In genomic region chr16:78882150-78882549, GRCh38 we compare ENCODE assay signal across 24 cellular contexts.
DNase-seq lines count a peak whose midpoint lies in the region; ATAC-seq and TF ChIP-seq lines count a peak whose summit lies in the region.
"Had no signal": no experiment of that assay in that cellular context is flagged by ENCODE, and none has a peak within 500 bp of the region (broad histone marks: within the 10 kb centered on the region; RNA-seq: fewer than 3 reads in every experiment).

No MANE protein-coding gene starts in this region.

- no peak overlapping the region for H3K27ac Mint-ChIP-seq in T-helper 17 cell
- H3K27ac Mint-ChIP-seq in activated CD4-positive, alpha-beta memory T cell treated with anti-CD3 and anti-CD28 coated beads, Interleukin-2, amount 10 ng/mL, durations not matched to agents 7 days and 5 days: peak overlapping the region; percentile 76
- peak overlapping the region; percentile 74 for H3K27ac Mint-ChIP-seq in dendritic cell treated with granulocyte-macrophage colony-stimulating factor and Interleukin-4, amounts not matched to agents 40 ng/mL and 50 ng/mL, for 4 days
- H3K27ac Mint-ChIP-seq: CD14-positive monocyte; CD4-positive, alpha-beta T cell; CD8-positive, alpha-beta memory T cell had no signal

- no peaks in the 10 kb centered on the region for H3K9me3 Mint-ChIP-seq in activated CD4-positive, alpha-beta memory T cell treated with anti-CD3 and anti-CD28 coated beads, Interleukin-2, amount 10 ng/mL, durations not matched to agents 7 days and 5 days
- H3K9me3 Mint-ChIP-seq in dendritic cell treated with granulocyte-macrophage colony-stimulating factor and Interleukin-4, amounts not matched to agents 40 ng/mL and 50 ng/mL, for 4 days: no peaks in the 10 kb centered on the region
- H3K9me3 Mint-ChIP-seq: CD4-positive, alpha-beta T cell; CD8-positive, alpha-beta memory T cell had no signal

- ATAC-seq in T-helper 17 cell (no peak), left lung (no peak), GM18907 (IDR thresholded peaks at IDR 0.05; ENCODE audit: unreplicated experiment) (no peak)
- ATAC-seq: A549, GM12878 had no signal

- WGBS in smooth muscle cell (ENCODE audit: low lambda C conversion rate): 62% methylated on average over 3 of the region's 3 CpGs

- H3K4me3 ChIP-seq in smooth muscle cell (no peak overlapping the region), left lung (no peak overlapping the region)
- H3K4me3 ChIP-seq: A549; BLaER1 treated with 17β-estradiol and CSF1 and Interleukin-3, amounts not matched to agents 10 nM and 100 nM; GM12878 had no signal

- H3K36me3 Mint-ChIP-seq in T-helper 17 cell (ENCODE audit: low read depth): peaks cover 4% of the 10 kb centered on the region
- peaks cover 10% of the 10 kb centered on the region for H3K36me3 Mint-ChIP-seq in activated CD4-positive, alpha-beta memory T cell treated with anti-CD3 and anti-CD28 coated beads, Interleukin-2, amount 10 ng/mL, durations not matched to agents 7 days and 5 days (ENCODE audit: low read depth)
- H3K36me3 Mint-ChIP-seq in dendritic cell treated with granulocyte-macrophage colony-stimulating factor and Interleukin-4, amounts not matched to agents 40 ng/mL and 50 ng/mL, for 4 days (ENCODE audit: low read depth): no peaks in the 10 kb centered on the region
- H3K36me3 Mint-ChIP-seq: CD14-positive monocyte; CD8-positive, alpha-beta memory T cell had no signal

- peak overlapping the region; percentile 15 for H3K4me3 Mint-ChIP-seq in T-helper 17 cell
- no peak overlapping the region for H3K4me3 Mint-ChIP-seq in activated CD4-positive, alpha-beta memory T cell treated with anti-CD3 and anti-CD28 coated beads, Interleukin-2, amount 10 ng/mL, durations not matched to agents 7 days and 5 days
- H3K4me3 Mint-ChIP-seq in dendritic cell treated with granulocyte-macrophage colony-stimulating factor and Interleukin-4, amounts not matched to agents 40 ng/mL and 50 ng/mL, for 4 days: no peak overlapping the region
- H3K4me3 Mint-ChIP-seq: CD14-positive monocyte; CD4-positive, alpha-beta T cell; CD8-positive, alpha-beta memory T cell had no signal

- H3K4me1 Mint-ChIP-seq in T-helper 17 cell: peaks cover 7% of the 10 kb centered on the region
- H3K4me1 Mint-ChIP-seq in activated CD4-positive, alpha-beta memory T cell treated with anti-CD3 and anti-CD28 coated beads, Interleukin-2, amount 10 ng/mL, durations not matched to agents 7 days and 5 days: peaks cover 24% of the 10 kb centered on the region
- H3K4me1 Mint-ChIP-seq in dendritic cell treated with granulocyte-macrophage colony-stimulating factor and Interleukin-4, amounts not matched to agents 40 ng/mL and 50 ng/mL, for 4 days (ENCODE audit: low read depth): peaks cover 11% of the 10 kb centered on the region
- H3K4me1 Mint-ChIP-seq: CD8-positive, alpha-beta memory T cell had no signal

- no peaks in the 10 kb centered on the region for H3K27me3 Mint-ChIP-seq in T-helper 17 cell
- H3K27me3 Mint-ChIP-seq in activated CD4-positive, alpha-beta memory T cell treated with anti-CD3 and anti-CD28 coated beads, Interleukin-2, amount 10 ng/mL, durations not matched to agents 7 days and 5 days: no peaks in the 10 kb centered on the region
- H3K27me3 Mint-ChIP-seq in dendritic cell treated with granulocyte-macrophage colony-stimulating factor and Interleukin-4, amounts not matched to agents 40 ng/mL and 50 ng/mL, for 4 days: no peaks in the 10 kb centered on the region
- H3K27me3 Mint-ChIP-seq: CD4-positive, alpha-beta T cell; CD8-positive, alpha-beta memory T cell had no signal

- H3K4me1 ChIP-seq in smooth muscle cell (ENCODE audit: low read depth): peaks cover 2% of the 10 kb centered on the region
- H3K4me1 ChIP-seq in left lung: no peaks in the 10 kb centered on the region
- H3K4me1 ChIP-seq: A549, BE2C had no signal

- H3F3A ChIP-seq in smooth muscle cell (ENCODE audit: low read depth): no peaks in the 10 kb centered on the region

- TF ChIP-seq CTCF in smooth muscle cell (IDR thresholded peaks at IDR 0.05; ENCODE audit: borderline replicate concordance, insufficient read depth, poor library complexity, severe bottlenecking): no peak
- TF ChIP-seq CTCF in left lung (IDR thresholded peaks at IDR 0.05): no peak

- no peaks in the 10 kb centered on the region for H4K20me1 ChIP-seq in smooth muscle cell (ENCODE audit: low read depth)
- H4K20me1 ChIP-seq: BLaER1 treated with 17β-estradiol and CSF1 and Interleukin-3, amounts not matched to agents 10 nM and 100 nM had no signal

- no peak overlapping the region for H2AFZ ChIP-seq in smooth muscle cell (ENCODE audit: low read depth)

- H3K36me3 ChIP-seq in smooth muscle cell (ENCODE audit: low read depth): no peaks in the 10 kb centered on the region
- no peaks in the 10 kb centered on the region for H3K36me3 ChIP-seq in left lung
- H3K36me3 ChIP-seq: BE2C; BLaER1 treated with 17β-estradiol and CSF1 and Interleukin-3, amounts not matched to agents 10 nM and 100 nM had no signal

- POLR2A ChIA-PET in activated CD4-positive, alpha-beta memory T cell treated with anti-CD3 and anti-CD28 coated beads, Interleukin-2, amount 10 ng/mL, durations not matched to agents 7 days and 5 days (lab: Charles Lee): interaction anchor here (0.7 to 1.6 kb wide), 5 partner anchors 11 to 103 kb away, joined by 3 to 8 read pairs (median 3); no protein-coding TSS in a partner anchor

- no peaks in the 10 kb centered on the region for H3K79me2 ChIP-seq in smooth muscle cell (ENCODE audit: low read depth)

- no peak overlapping the region for H3K27ac ChIP-seq in smooth muscle cell (ENCODE audit: low read depth)
- no peak overlapping the region for H3K27ac ChIP-seq in left lung
- H3K27ac ChIP-seq: A549; BLaER1 treated with 17β-estradiol and CSF1 and Interleukin-3, amounts not matched to agents 10 nM and 100 nM had no signal

- DNase-seq in T-helper 17 cell (no peak), NCI-H748 (lab: John Stamatoyannopoulos, UW; ENCODE audit: unreplicated experiment) (no peak), smooth muscle cell (lab: John Stamatoyannopoulos, UW; ENCODE audit: unreplicated experiment) (no peak), left lung (no peak)
- DNase-seq in activated CD4-positive, alpha-beta memory T cell treated with anti-CD3 and anti-CD28 coated beads, Interleukin-2, amount 10 ng/mL, durations not matched to agents 7 days and 5 days: no peak
- DNase-seq: 8988T; ACHN; AML-193; BE2C; CD4-positive, alpha-beta T cell; CD8-positive, alpha-beta memory T cell; DMS 273 treated with DMSO at 0.1 percent for 48 hours; DMS79; EL; GDM1; GOT3; H7; HCEC 1CT had no signal

- CTCF ChIA-PET in activated CD4-positive, alpha-beta memory T cell treated with anti-CD3 and anti-CD28 coated beads, Interleukin-2, amount 10 ng/mL, durations not matched to agents 7 days and 5 days (lab: Charles Lee): interaction anchor here (1.1 kb wide), 1 partner anchor 88 kb away, joined by 3 read pairs; no protein-coding TSS in a partner anchor

- intact Hi-C loops in dendritic cell treated with granulocyte-macrophage colony-stimulating factor and Interleukin-4, amounts not matched to agents 40 ng/mL and 50 ng/mL, for 4 days (cut with micrococcal nuclease): no loop called here
- intact Hi-C loops in left lung (cut with DNase I): no loop called here

- H3K27me3 ChIP-seq in smooth muscle cell (ENCODE audit: low read depth) (peaks cover under 1% of the 10 kb centered on the region), left lung (no peaks in the 10 kb centered on the region)
- H3K27me3 ChIP-seq: BE2C; BLaER1 treated with 17β-estradiol and CSF1 and Interleukin-3, amounts not matched to agents 10 nM and 100 nM had no signal

- H3K9me3 ChIP-seq in T-helper 17 cell (ENCODE audit: control insufficient read depth, low read length, poor library complexity, severe bottlenecking): no peaks in the 10 kb centered on the region
- H3K9me3 ChIP-seq in smooth muscle cell (replicated peaks; ENCODE audit: low read depth): no peaks in the 10 kb centered on the region
- H3K9me3 ChIP-seq in left lung: no peaks in the 10 kb centered on the region
- H3K9me3 ChIP-seq: A549; BE2C; BLaER1 treated with 17β-estradiol and CSF1 and Interleukin-3, amounts not matched to agents 10 nM and 100 nM had no signal

- no peak overlapping the region for H3K4me2 ChIP-seq in smooth muscle cell
- H3K4me2 ChIP-seq: A549; BLaER1 treated with 17β-estradiol and CSF1 and Interleukin-3, amounts not matched to agents 10 nM and 100 nM had no signal

- H3K9ac ChIP-seq in smooth muscle cell (ENCODE audit: low read depth): no peak overlapping the region
- H3K9ac ChIP-seq: BLaER1 treated with 17β-estradiol and CSF1 and Interleukin-3, amounts not matched to agents 10 nM and 100 nM had no signal
